In the genomic region with DNA sequence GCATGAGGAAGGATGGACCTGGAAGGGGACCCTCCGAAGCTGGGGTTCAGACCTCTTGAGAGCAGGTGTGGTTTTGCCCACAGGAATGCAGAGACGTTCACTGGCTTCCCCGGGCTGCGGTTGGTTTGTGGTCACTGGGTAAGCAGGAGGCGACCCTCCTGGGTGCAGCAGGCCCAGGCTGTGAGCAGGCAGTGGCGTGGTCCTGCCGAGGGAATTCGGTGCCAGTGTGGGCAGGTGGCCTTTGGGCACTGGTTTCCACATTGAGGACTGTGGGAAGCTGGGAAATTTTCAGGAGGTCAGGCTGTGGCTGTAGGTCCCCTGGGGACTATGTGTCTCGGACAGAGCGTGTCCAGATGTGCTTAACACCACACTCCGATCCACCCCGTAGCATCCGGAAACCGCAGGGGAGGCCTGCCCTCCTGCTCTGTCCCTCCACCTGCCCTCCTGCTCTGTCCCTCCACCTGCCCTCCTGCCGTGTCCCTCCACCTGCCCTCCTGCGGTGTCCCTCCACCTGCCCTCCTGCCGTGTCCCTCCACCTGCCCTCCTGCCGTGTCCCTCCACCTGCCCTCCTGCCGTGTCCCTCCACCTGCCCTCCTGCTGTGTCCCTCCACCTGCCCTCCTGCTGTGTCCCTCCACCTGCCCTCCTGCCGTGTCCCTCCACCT, we compare ENCODE assay signal across 11 cellular contexts. TPM values are rescaled to one million over a fixed set of nuclear protein-coding genes. Genes with fewer than 3 reads are reported as not detected.
DNase-seq lines count a peak whose midpoint lies in the region; ATAC-seq and TF ChIP-seq lines count a peak whose summit lies in the region.
"Had no signal": no experiment of that assay in that cellular context is flagged by ENCODE, and none has a peak within 500 bp of the region (broad histone marks: within the 10 kb centered on the region; RNA-seq: fewer than 3 reads in every experiment).

No MANE protein-coding gene starts in this region.

- peak overlapping the region; percentile 62 for H3K4me2 ChIP-seq in mammary epithelial cell (ENCODE audit: insufficient read depth, low read depth, low read length)

- no peak for TF ChIP-seq POLR2A in tibial nerve (IDR thresholded peaks at IDR 0.05)

- H3K4me1 Mint-ChIP-seq in MCF 10A (ENCODE audit: insufficient read depth, unreplicated experiment): peaks cover 34% of the 10 kb centered on the region

- dilution Hi-C loops in mammary epithelial cell (cut with HindIII; ENCODE audit: low sequenced_read_pairs): no loop called here

- H3K36me3 Mint-ChIP-seq in MCF 10A (ENCODE audit: insufficient read depth, unreplicated experiment): peaks cover 9% of the 10 kb centered on the region

- H3K9ac ChIP-seq in mammary epithelial cell (ENCODE audit: insufficient read depth, low read length): peak overlapping the region; percentile 77

- no peak overlapping the region for H3K27ac Mint-ChIP-seq in MCF 10A (ENCODE audit: low read depth, unreplicated experiment)

- no peak overlapping the region for H3K4me3 Mint-ChIP-seq in MCF 10A (ENCODE audit: unreplicated experiment)

- no peaks in the 10 kb centered on the region for H4K20me1 ChIP-seq in mammary epithelial cell (ENCODE audit: insufficient read depth, low read length)

- H2AFZ ChIP-seq in mammary epithelial cell (ENCODE audit: low read depth, low read length): no peak overlapping the region

- H3K9me3 ChIP-seq in mammary epithelial cell (replicated peaks; ENCODE audit: insufficient read depth, low read length): no peaks in the 10 kb centered on the region
- H3K9me3 ChIP-seq in SJCRH30 (replicated peaks): no peaks in the 10 kb centered on the region
- no peaks in the 10 kb centered on the region for H3K9me3 ChIP-seq in tibial nerve

- H3K27me3 Mint-ChIP-seq in MCF 10A (ENCODE audit: insufficient read depth, unreplicated experiment): no peaks in the 10 kb centered on the region

- no peak for TF ChIP-seq CTCF in mammary epithelial cell (conservative IDR thresholded peaks at IDR 0.05 in 1 of 2, IDR thresholded peaks at IDR 0.05 in 1 of 2; ENCODE audit: extremely low read depth in 1 of 2, insufficient read depth in 1 of 2, low read depth in 1 of 2, low read length in 2 of 2)
- TF ChIP-seq CTCF in MCF 10A (IDR thresholded peaks at IDR 0.05; ENCODE audit: unreplicated experiment): no peak
- TF ChIP-seq CTCF in fibroblast of pulmonary artery (IDR thresholded peaks at IDR 0.05; ENCODE audit: low read length, missing control alignments): no peak
- TF ChIP-seq CTCF in tibial nerve (IDR thresholded peaks at IDR 0.05): no peak
- no peak for TF ChIP-seq CTCF in dorsolateral prefrontal cortex (IDR thresholded peaks at IDR 0.05 in 54 of 56, conservative IDR thresholded peaks at IDR 0.05 in 2 of 56; ENCODE audit: low read depth in 1 of 56, partially characterized antibody in 56 of 56)

- H3K79me2 ChIP-seq in mammary epithelial cell (ENCODE audit: insufficient read depth, low read length): no peaks in the 10 kb centered on the region

- H3K27ac ChIP-seq in mammary epithelial cell (ENCODE audit: insufficient read depth, low read depth, low read length): peak overlapping the region; percentile 90
- H3K27ac ChIP-seq in SJCRH30: peak overlapping the region; percentile 77
- peak overlapping the region; percentile 65 to 93 (median 80) for H3K27ac ChIP-seq in tibial nerve
- H3K27ac ChIP-seq in dorsolateral prefrontal cortex: peak overlapping the region in 27 of 59 donors; percentile 1 to 82 (median 53)

- in situ Hi-C loops in mammary epithelial cell (cut with MboI; ENCODE audit: low sequenced_read_pairs in 2 of 2): loop anchor here in 1 of 2 donors (25.0 kb wide), 2 partner anchors 439 to 1111 kb away; no protein-coding TSS in a partner anchor

- H3K36me3 ChIP-seq in mammary epithelial cell (ENCODE audit: insufficient read depth, low read length) (no peaks in the 10 kb centered on the region), SJCRH30 (no peaks in the 10 kb centered on the region), tibial nerve (peaks cover 0 to 65% (median 6%) of the 10 kb centered on the region in 3 donors)

- H3K27me3 ChIP-seq in mammary epithelial cell (ENCODE audit: insufficient read depth, low read length) (no peaks in the 10 kb centered on the region), SJCRH30 (no peaks in the 10 kb centered on the region), tibial nerve (no peaks in the 10 kb centered on the region), dorsolateral prefrontal cortex (no peaks in the 10 kb centered on the region)

- no TSS peak for BruUV-seq in mammary epithelial cell (replicated peaks; lab: Mats Ljungman, UMichigan)
- no TSS peak for BruUV-seq in MCF 10A (replicated peaks; lab: Mats Ljungman, UMichigan)

- no peaks in the 10 kb centered on the region for H3K9me3 Mint-ChIP-seq in MCF 10A (ENCODE audit: unreplicated experiment)

- H3K4me1 ChIP-seq in mammary epithelial cell (ENCODE audit: insufficient read depth, low read length) (peaks cover 47% of the 10 kb centered on the region), SJCRH30 (peaks cover 19% of the 10 kb centered on the region), tibial nerve (peaks cover 0 to 40% (median 22%) of the 10 kb centered on the region in 4 donors)

- CTCF ChIA-PET in mammary epithelial cell (lab: Charles Lee; ENCODE audit: low non-redundant PET): no interaction called here
- CTCF ChIA-PET in MCF 10A (lab: Yijun Ruan, JAX): interaction anchor here (1.1 kb wide), 1 partner anchor 13 kb away, joined by 3 read pairs; no protein-coding TSS in a partner anchor

- TF ChIP-seq EP300 in tibial nerve (IDR thresholded peaks at IDR 0.05): no peak

- DNase-seq in mammary epithelial cell (peak; percentile 61), MCF 10A (ENCODE audit: unreplicated experiment) (no peak), SJCRH30 (peak; percentile 78 to 81), fibroblast of pulmonary artery (ENCODE audit: low read depth) (peak; percentile 14), tibial nerve (ENCODE audit: low spot score in 2 of 2) (no peak), dorsolateral prefrontal cortex (no peak), OCI-M2 (lab: John Stamatoyannopoulos, UW; ENCODE audit: unreplicated experiment) (no peak)
- DNase-seq: activated gamma-delta T cell treated with Interleukin-2 at 50 U/mL for 16 hours; NCI-H1436 treated with DMSO at 0.1 percent for 48 hours; NK-92 treated with Interleukin-12 subunit alpha and Interleukin-12 subunit beta, amount 100 ng/mL, for 24 hours had no signal

- H3K4me3 ChIP-seq in mammary epithelial cell (replicated peaks in 1 of 3; ENCODE audit: insufficient read depth in 1 of 3, low read depth in 2 of 3, low read length in 3 of 3) (no peak overlapping the region), SJCRH30 (no peak overlapping the region), fibroblast of pulmonary artery (replicated peaks; ENCODE audit: low read depth, low read length) (no peak overlapping the region), tibial nerve (no peak overlapping the region), dorsolateral prefrontal cortex (no peak overlapping the region)

- no peak for ATAC-seq in HG02678 (IDR thresholded peaks at IDR 0.05; ENCODE audit: unreplicated experiment)

- 20% methylated on average over 11 of the region's 20 CpGs for WGBS in mammary epithelial cell (ENCODE audit: low coverage, missing lambda C conversion rate)
- WGBS in tibial nerve, 2 donors: 51 to 60% methylated on average over 13 to 14 of the region's 20 CpGs

- intact Hi-C loops in mammary epithelial cell (cut with micrococcal nuclease): no loop called here
- intact Hi-C loops in MCF 10A (cut with micrococcal nuclease): no loop called here
- intact Hi-C loops in dorsolateral prefrontal cortex (cut with DNase I): no loop called here

- POLR2A ChIA-PET in MCF 10A (lab: Yijun Ruan, JAX): no interaction called here

RNA-seq across cellular contexts. Expression of a gene that starts 27.5 kb away (rescaled TPM):
- total RNA-seq in mammary epithelial cell: 10 to 100 TPM; 12.7 to 16.1 TPM
- 10.7 TPM for polyA plus RNA-seq in mammary epithelial cell
- polyA minus RNA-seq in mammary epithelial cell: 12.0 TPM
- total RNA-seq in MCF 10A (2022): 16.3 and 19.2 TPM in 2 replicates
- 3.9 and 5.5 TPM in 2 replicates for total RNA-seq in SJCRH30 (2014; rRNA removed; shearing (Covaris generic))
- 10 to 100 TPM; 27.1 to 36.1 (median 31.3) TPM for total RNA-seq in tibial nerve
- total RNA-seq in dorsolateral prefrontal cortex: 10 to 100 TPM; 15.3 to 43.5 (median 27.6) TPM

Comparison
In these comparisons a context has a peak if more than half of its experiments do, and no peak if none do; other contexts are left out.
1. DNase-seq: peak in mammary epithelial cell (single experiment), SJCRH30 (2 of 2) and fibroblast of pulmonary artery (single experiment); none in MCF 10A (single experiment), tibial nerve (0 of 2), dorsolateral prefrontal cortex (0 of 10) and OCI-M2 (single experiment).